ENCODE assay signal across 20 cellular contexts in the genomic region with DNA sequence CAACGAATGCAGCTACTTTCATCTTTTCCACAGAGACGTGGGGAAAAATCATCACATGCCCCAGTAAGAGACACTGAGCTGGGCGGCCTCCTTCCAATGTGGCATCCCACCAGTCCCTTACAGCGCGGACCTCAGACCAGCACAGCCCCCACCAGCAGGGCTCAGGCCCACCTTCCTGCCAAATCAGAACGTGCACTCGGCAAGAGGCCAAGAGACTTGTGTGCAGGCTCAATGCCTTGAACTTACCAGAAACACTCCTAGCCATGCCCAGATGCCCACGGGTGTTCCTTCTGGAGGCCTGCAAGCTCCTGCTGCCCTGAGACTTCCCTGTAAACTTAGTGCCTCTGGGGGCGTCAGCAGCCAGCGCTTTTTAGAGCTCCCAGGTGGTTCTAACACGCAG. TPM values are rescaled to one million over a fixed set of nuclear protein-coding genes. Genes with fewer than 3 reads are reported as not detected.
A peak's percentile ranks its signal among the peaks of the same experiment; 100 is the strongest.
DNase-seq lines count a peak whose midpoint lies in the region; ATAC-seq and TF ChIP-seq lines count a peak whose summit lies in the region.
"Had no signal": no experiment of that assay in that cellular context is flagged by ENCODE, and none has a peak within 500 bp of the region (broad histone marks: within the 10 kb centered on the region; RNA-seq: fewer than 3 reads in every experiment).

No MANE protein-coding gene starts in this region.

- intact Hi-C loops in CD14-positive monocyte (cut with micrococcal nuclease) (no loop called here), Right ventricle myocardium inferior (cut with DNase I) (loop anchor here (2.0 kb wide), 1 partner anchor 31 kb away; a partner anchor contains a TSS)

- no peak for TF ChIP-seq POLR2A in erythroblast (IDR thresholded peaks at IDR 0.05; ENCODE audit: low read length)

- H3K36me3 Mint-ChIP-seq in CD14-positive monocyte: peaks cover 94 to 98% of the 10 kb centered on the region in 2 donors
- H3K36me3 Mint-ChIP-seq in activated CD4-positive, alpha-beta memory T cell treated with anti-CD3 and anti-CD28 coated beads, Interleukin-2, amount 10 ng/mL, durations not matched to agents 7 days and 5 days (ENCODE audit: low read depth): peaks cover 92% of the 10 kb centered on the region

- ATAC-seq in Right ventricle myocardium inferior: peak; percentile 3
- ATAC-seq in omental fat pad (ENCODE audit: low FRiP score): no peak
- no peak for ATAC-seq in GM18517 (IDR thresholded peaks at IDR 0.05; ENCODE audit: unreplicated experiment)
- ATAC-seq: activated CD8-positive, alpha-beta T cell treated with anti-CD3 and anti-CD28 coated beads for 36 hours; body of pancreas; esophagus mucosa had no signal

- H3K27ac Mint-ChIP-seq in CD14-positive monocyte: peak overlapping the region in 3 of 7 donors; percentile 20 to 30 (median 26)
- H3K27ac Mint-ChIP-seq in activated CD4-positive, alpha-beta memory T cell treated with anti-CD3 and anti-CD28 coated beads, Interleukin-2, amount 10 ng/mL, durations not matched to agents 7 days and 5 days: no peak overlapping the region
- H3K27ac Mint-ChIP-seq: activated CD8-positive, alpha-beta T cell treated with anti-CD3 and anti-CD28 coated beads for 36 hours; neural progenitor cell had no signal

- H3K27ac ChIP-seq in RWPE1: peak overlapping the region; percentile 98
- H3K27ac ChIP-seq: body of pancreas, neural progenitor cell, VCaP had no signal

- H3K27me3 Mint-ChIP-seq in CD14-positive monocyte (ENCODE audit: low read depth in 3 of 3): no peaks in the 10 kb centered on the region
- H3K27me3 Mint-ChIP-seq in activated CD4-positive, alpha-beta memory T cell treated with anti-CD3 and anti-CD28 coated beads, Interleukin-2, amount 10 ng/mL, durations not matched to agents 7 days and 5 days: no peaks in the 10 kb centered on the region
- H3K27me3 Mint-ChIP-seq: activated CD8-positive, alpha-beta T cell treated with anti-CD3 and anti-CD28 coated beads for 36 hours had no signal

- no peaks in the 10 kb centered on the region for H3K9me3 Mint-ChIP-seq in CD14-positive monocyte
- no peaks in the 10 kb centered on the region for H3K9me3 Mint-ChIP-seq in activated CD4-positive, alpha-beta memory T cell treated with anti-CD3 and anti-CD28 coated beads, Interleukin-2, amount 10 ng/mL, durations not matched to agents 7 days and 5 days
- H3K9me3 Mint-ChIP-seq: activated CD8-positive, alpha-beta T cell treated with anti-CD3 and anti-CD28 coated beads for 36 hours; neural progenitor cell had no signal

- H3K4me1 Mint-ChIP-seq in CD14-positive monocyte: peaks cover 3% of the 10 kb centered on the region
- H3K4me1 Mint-ChIP-seq in activated CD4-positive, alpha-beta memory T cell treated with anti-CD3 and anti-CD28 coated beads, Interleukin-2, amount 10 ng/mL, durations not matched to agents 7 days and 5 days: peaks cover 4% of the 10 kb centered on the region
- H3K4me1 Mint-ChIP-seq: neural progenitor cell had no signal

- no peak for TF ChIP-seq CTCF in CD14-positive monocyte (IDR thresholded peaks at IDR 0.05)
- TF ChIP-seq CTCF in RWPE1 (conservative IDR thresholded peaks at IDR 0.05; ENCODE audit: low read depth): no peak
- TF ChIP-seq CTCF in omental fat pad (IDR thresholded peaks at IDR 0.05): no peak

- POLR2A ChIA-PET in RWPE1 (lab: Yijun Ruan, JAX; ENCODE audit: low non-redundant PET): no interaction called here
- POLR2A ChIA-PET in activated CD4-positive, alpha-beta memory T cell treated with anti-CD3 and anti-CD28 coated beads, Interleukin-2, amount 10 ng/mL, durations not matched to agents 7 days and 5 days (lab: Charles Lee): interaction anchor here (2.0 kb wide), 1 partner anchor 10 kb away, joined by 6 read pairs; no protein-coding TSS in a partner anchor

- H3K4me3 Mint-ChIP-seq in CD14-positive monocyte: no peak overlapping the region
- no peak overlapping the region for H3K4me3 Mint-ChIP-seq in activated CD4-positive, alpha-beta memory T cell treated with anti-CD3 and anti-CD28 coated beads, Interleukin-2, amount 10 ng/mL, durations not matched to agents 7 days and 5 days
- H3K4me3 Mint-ChIP-seq: activated CD8-positive, alpha-beta T cell treated with anti-CD3 and anti-CD28 coated beads for 36 hours; neural progenitor cell had no signal

- DNase-seq in CD14-positive monocyte (ENCODE audit: low spot score) (peak; percentile 35), RWPE1 (ENCODE audit: low spot score) (no peak), Right ventricle myocardium inferior (ENCODE audit: missing footprints) (peak; percentile 55), omental fat pad (ENCODE audit: low spot score) (peak; percentile 16), NCI-H526 (lab: John Stamatoyannopoulos, UW) (no peak), erythroblast (lab: John Stamatoyannopoulos, UW) (no peak)
- DNase-seq in activated CD4-positive, alpha-beta memory T cell treated with anti-CD3 and anti-CD28 coated beads, Interleukin-2, amount 10 ng/mL, durations not matched to agents 7 days and 5 days: no peak
- DNase-seq: activated gamma-delta T cell; Calu3; mesendoderm; NCI-H1436; NK-92 treated with Interleukin-12 subunit alpha and Interleukin-12 subunit beta, amount 100 ng/mL, for 24 hours; retina; T-helper 1 cell had no signal

- CTCF ChIA-PET in RWPE1 (lab: Yijun Ruan, JAX): no interaction called here
- CTCF ChIA-PET in activated CD4-positive, alpha-beta memory T cell treated with anti-CD3 and anti-CD28 coated beads, Interleukin-2, amount 10 ng/mL, durations not matched to agents 7 days and 5 days (lab: Charles Lee): no interaction called here

RNA-seq across cellular contexts. Expression of a gene that starts 31.2 kb away (rescaled TPM):
- polyA plus RNA-seq in CD14-positive monocyte: 100 to 1,000 TPM; 243 to 251 TPM
- total RNA-seq in Right ventricle myocardium inferior (210 TPM), omental fat pad (100 to 1,000 TPM; 114 to 219 (median 135) TPM)
- 100 to 1,000 TPM; 463 to 465 TPM for total RNA-seq in activated CD4-positive, alpha-beta memory T cell treated with anti-CD3 and anti-CD28 coated beads, Interleukin-2, amount 10 ng/mL, durations not matched to agents 7 days and 5 days

Comparison
In these comparisons a context has a peak if more than half of its experiments do, and no peak if none do; other contexts are left out.
1. DNase-seq: peak in CD14-positive monocyte (single experiment), Right ventricle myocardium inferior (single experiment) and omental fat pad (single experiment); none in RWPE1 (single experiment), NCI-H526 (0 of 2), erythroblast (0 of 2) and activated CD4-positive, alpha-beta memory T cell treated with anti-CD3 and anti-CD28 coated beads, Interleukin-2, amount 10 ng/mL, durations not matched to agents 7 days and 5 days (single experiment).